8 cellular contexts compared by ENCODE assay signal in the genomic region with DNA sequence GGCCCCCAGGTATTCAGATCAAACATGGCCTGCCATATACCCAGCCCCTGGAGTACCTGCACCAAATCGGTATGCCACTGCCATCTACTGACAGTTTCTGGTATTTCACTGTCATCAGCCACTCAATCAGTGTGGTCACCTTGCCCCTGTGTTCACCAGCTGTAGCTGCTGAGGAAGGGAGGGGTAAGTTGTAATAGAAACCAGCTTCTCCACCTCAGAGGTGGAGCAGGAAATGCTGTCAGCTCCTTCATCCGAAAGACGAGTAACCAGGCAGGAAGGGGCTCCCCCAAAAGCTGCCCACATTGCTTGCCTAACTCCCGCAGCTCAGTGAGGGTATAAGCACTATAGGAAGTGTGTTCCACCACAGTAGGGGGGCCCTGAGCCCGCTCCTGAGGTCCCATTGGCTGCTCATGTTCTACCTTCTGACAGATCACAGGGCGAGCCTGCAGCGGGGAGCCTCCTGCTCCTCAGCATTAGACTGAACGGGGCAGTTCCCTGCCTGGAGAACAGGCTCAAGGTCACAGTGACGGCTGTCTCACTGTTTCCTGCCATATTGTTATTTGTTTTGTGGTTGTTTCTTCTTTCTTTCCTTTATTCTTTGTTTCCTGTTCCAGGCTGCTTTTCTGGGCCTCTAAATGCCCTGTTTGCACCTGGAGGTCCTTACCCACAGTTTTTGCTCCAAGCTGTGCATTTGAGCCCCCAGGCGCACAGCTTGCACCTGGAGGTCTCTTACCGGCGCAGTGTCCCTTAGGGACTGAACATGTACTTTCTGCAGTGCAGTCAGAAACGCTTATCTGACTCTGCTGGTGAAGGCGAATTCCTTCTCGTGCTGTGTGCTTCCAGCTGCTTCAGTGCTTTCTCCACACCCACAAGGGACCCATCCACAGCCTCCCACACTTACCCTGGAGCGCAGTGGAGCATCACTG.
DNase-seq lines count a peak whose midpoint lies in the region; FAIRE-seq and TF ChIP-seq lines count a peak whose summit lies in the region.

No MANE protein-coding gene starts in this region.

- H4K20me1 ChIP-seq in GM23248 (ENCODE audit: insufficient read depth) = no peaks in the 10 kb centered on the region

- H3K4me1 Mint-ChIP-seq in activated T-helper 1 cell treated with anti-CD3 and anti-CD28 coated beads, Interleukin-12 subunit alpha, Interleukin-12 subunit beta, Interleukin-2, Interleukin-4 antibody, amounts not matched to agents 30 ng/mL and 10 ng/mL and 1 ng/mL, durations not matched to agents 14 hours and 24 hours and 36 hours (ENCODE audit: low read depth) = peaks cover 27% of the 10 kb centered on the region

- H3F3A ChIP-seq in GM23248 (ENCODE audit: insufficient read depth) = no peaks in the 10 kb centered on the region

- H3K27ac Mint-ChIP-seq in activated T-helper 1 cell treated with anti-CD3 and anti-CD28 coated beads, Interleukin-12 subunit alpha, Interleukin-12 subunit beta, Interleukin-2, Interleukin-4 antibody, amounts not matched to agents 30 ng/mL and 10 ng/mL and 1 ng/mL, durations not matched to agents 14 hours and 24 hours and 36 hours = peak overlapping the region; percentile 80

- TF ChIP-seq CTCF in GM10266 (IDR thresholded peaks at IDR 0.05; ENCODE audit: control insufficient read depth, insufficient read depth, low read depth, missing control alignments) (peak; percentile 64), kidney (IDR thresholded peaks at IDR 0.05; ENCODE audit: borderline replicate concordance, extremely low read depth, insufficient read depth) (peak; percentile 57), tibial artery (IDR thresholded peaks at IDR 0.05) (no peak)

- no peak for FAIRE-seq in kidney (lab: Jason Lieb, UNC)

- H3K9me3 Mint-ChIP-seq in activated T-helper 1 cell treated with anti-CD3 and anti-CD28 coated beads, Interleukin-12 subunit alpha, Interleukin-12 subunit beta, Interleukin-2, Interleukin-4 antibody, amounts not matched to agents 30 ng/mL and 10 ng/mL and 1 ng/mL, durations not matched to agents 14 hours and 24 hours and 36 hours = no peaks in the 10 kb centered on the region

- DNase-seq in GM10266 (ENCODE audit: extremely low spot score) (peak; percentile 23), GM23248 (peak; percentile 0), KBM-7 (peak; percentile 82), RPMI7951 (ENCODE audit: low read depth) (peak; percentile 0), kidney (no peak), tibial artery (no peak)
- DNase-seq in activated T-helper 1 cell treated with anti-CD3 and anti-CD28 coated beads, Interleukin-12 subunit alpha, Interleukin-12 subunit beta, Interleukin-2, Interleukin-4 antibody, amounts not matched to agents 30 ng/mL and 10 ng/mL and 1 ng/mL, durations not matched to agents 14 hours and 24 hours and 36 hours (ENCODE audit: low spot score) = peak; percentile 81
- peak; percentile 21 for DNase-seq in stimulated activated CD8-positive, alpha-beta memory T cell treated with anti-CD3 and anti-CD28 coated beads, Interleukin-7, amount 100 ng/mL, for 24 hours (ENCODE audit: low read depth)

- H3K27ac ChIP-seq in GM23248 (no peak overlapping the region), kidney (ENCODE audit: low read depth in 2 of 2, low read length in 2 of 2) (no peak overlapping the region), tibial artery (no peak overlapping the region)

- in situ Hi-C loops in GM23248 (cut with MboI) (no loop called here), KBM-7 (cut with MboI; ENCODE audit: low pct_unique_long_range_greater_than_20kb, low sequenced_read_pairs) (no loop called here)

- H3K4me1 ChIP-seq in GM23248 (ENCODE audit: insufficient read depth) = no peaks in the 10 kb centered on the region
- no peaks in the 10 kb centered on the region for H3K4me1 ChIP-seq in kidney (ENCODE audit: control insufficient read depth in 1 of 2, insufficient read depth in 1 of 2, low read depth in 1 of 2, low read length in 2 of 2)
- no peaks in the 10 kb centered on the region for H3K4me1 ChIP-seq in tibial artery

- H3K9ac ChIP-seq in GM23248 (no peak overlapping the region), kidney (ENCODE audit: low read length in 2 of 2) (no peak overlapping the region)

- intact Hi-C loops in activated T-helper 1 cell treated with anti-CD3 and anti-CD28 coated beads, Interleukin-12 subunit alpha, Interleukin-12 subunit beta, Interleukin-2, Interleukin-4 antibody, amounts not matched to agents 30 ng/mL and 10 ng/mL and 1 ng/mL, durations not matched to agents 14 hours and 24 hours and 36 hours (cut with micrococcal nuclease) = loop anchor here (1.0 to 10.0 kb wide), 3 partner anchors 32 to 1416 kb away; no protein-coding TSS in a partner anchor
- intact Hi-C loops in kidney (cut with DNase I) = no loop called here
- intact Hi-C loops in tibial artery (cut with DNase I; ENCODE audit: low total_unique reads) = no loop called here

- no peaks in the 10 kb centered on the region for H3K79me2 ChIP-seq in GM23248 (ENCODE audit: insufficient read depth)

- H3K4me3 ChIP-seq in GM23248 (no peak overlapping the region), kidney (ENCODE audit: low read length in 2 of 2) (no peak overlapping the region), tibial artery (no peak overlapping the region)

- H2AFZ ChIP-seq in GM23248 = no peak overlapping the region

- H3K9me3 ChIP-seq in GM23248 (ENCODE audit: low read depth) = peaks cover 3% of the 10 kb centered on the region
- H3K9me3 ChIP-seq in kidney (ENCODE audit: control insufficient read depth in 1 of 2, low read length in 2 of 2) = no peaks in the 10 kb centered on the region
- H3K9me3 ChIP-seq in tibial artery = no peaks in the 10 kb centered on the region

- no peak overlapping the region for H3K4me2 ChIP-seq in GM23248 (ENCODE audit: unreplicated experiment)

- H3K36me3 Mint-ChIP-seq in activated T-helper 1 cell treated with anti-CD3 and anti-CD28 coated beads, Interleukin-12 subunit alpha, Interleukin-12 subunit beta, Interleukin-2, Interleukin-4 antibody, amounts not matched to agents 30 ng/mL and 10 ng/mL and 1 ng/mL, durations not matched to agents 14 hours and 24 hours and 36 hours (ENCODE audit: low read depth) = no peaks in the 10 kb centered on the region

- H3K4me3 Mint-ChIP-seq in activated T-helper 1 cell treated with anti-CD3 and anti-CD28 coated beads, Interleukin-12 subunit alpha, Interleukin-12 subunit beta, Interleukin-2, Interleukin-4 antibody, amounts not matched to agents 30 ng/mL and 10 ng/mL and 1 ng/mL, durations not matched to agents 14 hours and 24 hours and 36 hours = peak overlapping the region; percentile 56

- H3K27me3 ChIP-seq in GM23248 (replicated peaks; ENCODE audit: insufficient read depth) (no peaks in the 10 kb centered on the region), tibial artery (no peaks in the 10 kb centered on the region)

- peaks cover 4% of the 10 kb centered on the region for H3K27me3 Mint-ChIP-seq in activated T-helper 1 cell treated with anti-CD3 and anti-CD28 coated beads, Interleukin-12 subunit alpha, Interleukin-12 subunit beta, Interleukin-2, Interleukin-4 antibody, amounts not matched to agents 30 ng/mL and 10 ng/mL and 1 ng/mL, durations not matched to agents 14 hours and 24 hours and 36 hours (ENCODE audit: insufficient read depth)

- H3K9me2 ChIP-seq in GM23248 (ENCODE audit: insufficient read depth) = no peaks in the 10 kb centered on the region

- WGBS in GM23248 (ENCODE audit: low coverage in 1 of 2, low lambda C conversion rate in 2 of 2, missing lambda C conversion rate in 2 of 2), 2 experiments = 16 to 22% methylated on average over 16 of the region's 16 CpGs

- H3K36me3 ChIP-seq in GM23248 (ENCODE audit: low read depth) = no peaks in the 10 kb centered on the region
- no peaks in the 10 kb centered on the region for H3K36me3 ChIP-seq in kidney (ENCODE audit: control insufficient read depth in 1 of 2, insufficient read depth in 2 of 2, low read length in 2 of 2)
- no peaks in the 10 kb centered on the region for H3K36me3 ChIP-seq in tibial artery

Comparison
In these comparisons a context has a peak if more than half of its experiments do, and no peak if none do; other contexts are left out.
1. DNase-seq: peak in GM10266 (single experiment), GM23248 (single experiment), KBM-7 (single experiment), RPMI7951 (single experiment), activated T-helper 1 cell treated with anti-CD3 and anti-CD28 coated beads, Interleukin-12 subunit alpha, Interleukin-12 subunit beta, Interleukin-2, Interleukin-4 antibody, amounts not matched to agents 30 ng/mL and 10 ng/mL and 1 ng/mL, durations not matched to agents 14 hours and 24 hours and 36 hours (single experiment) and stimulated activated CD8-positive, alpha-beta memory T cell treated with anti-CD3 and anti-CD28 coated beads, Interleukin-7, amount 100 ng/mL, for 24 hours (single experiment); none in kidney (single experiment) and tibial artery (0 of 2).
2. CTCF ChIP-seq: peak in GM10266 (single experiment) and kidney (single experiment); none in tibial artery (0 of 2).